Comparison of ENCODE assay signal across 11 cellular contexts in the genomic region with DNA sequence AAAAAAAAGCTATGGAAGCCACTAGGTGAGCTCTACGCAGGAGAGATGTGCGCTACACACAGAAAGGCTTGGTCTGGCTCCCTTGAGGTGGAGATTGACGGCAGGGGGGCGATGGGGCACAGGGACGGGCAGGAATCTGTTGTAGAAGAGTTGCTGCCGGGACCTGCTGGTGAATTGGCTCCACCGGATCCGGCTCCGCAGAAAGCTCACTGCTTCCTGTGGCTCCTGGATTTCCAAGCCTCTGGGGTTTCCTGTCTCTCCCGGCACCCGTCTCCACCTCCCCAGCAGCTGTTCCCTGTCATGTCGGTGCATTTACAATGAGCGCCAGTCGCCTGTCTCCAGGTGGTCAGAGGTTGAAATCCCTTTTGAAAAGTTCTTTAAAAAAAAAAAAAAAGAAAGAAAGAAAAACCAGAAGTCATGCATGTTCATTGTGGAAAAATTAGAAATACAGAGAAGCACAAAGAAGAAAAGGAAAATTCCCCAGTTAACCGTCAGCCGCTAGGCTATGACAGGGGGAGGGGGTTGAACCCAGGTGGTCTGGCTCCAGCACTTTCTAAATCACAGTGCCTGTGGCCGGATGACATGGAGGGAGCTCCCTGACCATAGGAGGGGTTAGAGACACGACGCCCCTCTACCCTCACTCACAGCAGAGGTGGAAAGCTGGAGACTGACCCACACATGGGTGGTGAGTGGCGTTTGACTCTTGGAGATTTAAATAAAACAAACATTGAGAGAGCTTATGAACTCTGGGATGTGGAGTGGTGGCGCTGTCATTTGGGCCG. TPM values are rescaled to one million over a fixed set of nuclear protein-coding genes. Genes with fewer than 3 reads are reported as not detected.
DNase-seq lines count a peak whose midpoint lies in the region; ATAC-seq, FAIRE-seq and TF ChIP-seq lines count a peak whose summit lies in the region.
"Had no signal": no experiment of that assay in that cellular context is flagged by ENCODE, and none has a peak within 500 bp of the region (broad histone marks: within the 10 kb centered on the region; RNA-seq: fewer than 3 reads in every experiment).

No MANE protein-coding gene starts in this region.

- H3K9me3 ChIP-seq in keratinocyte (ENCODE audit: control insufficient read depth, low read depth, low read length) (no peaks in the 10 kb centered on the region), GM23248 (ENCODE audit: low read depth) (no peaks in the 10 kb centered on the region)

- H3K4me2 ChIP-seq in keratinocyte (ENCODE audit: control insufficient read depth, extremely low read depth, insufficient read depth, low read depth, low read length) (peak overlapping the region; percentile 7), GM23248 (ENCODE audit: unreplicated experiment) (no peak overlapping the region)

- H3K4me1 ChIP-seq in keratinocyte (ENCODE audit: control insufficient read depth, extremely low read depth, insufficient read depth, low read length) (peaks cover 4% of the 10 kb centered on the region), GM23248 (ENCODE audit: insufficient read depth) (no peaks in the 10 kb centered on the region)

- no peaks in the 10 kb centered on the region for H3K9me2 ChIP-seq in GM23248 (ENCODE audit: insufficient read depth)

- peaks cover 22% of the 10 kb centered on the region for H3K27me3 Mint-ChIP-seq in activated naive CD4-positive, alpha-beta T cell treated with anti-CD3 and anti-CD28 coated beads for 36 hours (ENCODE audit: low read depth)
- H3K27me3 Mint-ChIP-seq in natural killer cell treated with Interleukin-12 subunit alpha and Interleukin-12 subunit beta and Interleukin-15 and Interleukin-18, amount 100 ng/mL, for 72 hours: peaks cover 13 to 17% of the 10 kb centered on the region in 2 donors

- H3K27ac ChIP-seq in keratinocyte (ENCODE audit: control insufficient read depth, insufficient read depth, low read length) (no peak overlapping the region), substantia nigra (ENCODE audit: low read depth, low read length, poor library complexity, severe bottlenecking) (peak overlapping the region; percentile 40), GM23248 (no peak overlapping the region)

- no peaks in the 10 kb centered on the region for H3K79me2 ChIP-seq in keratinocyte (ENCODE audit: control insufficient read depth, insufficient read depth, low read length)
- no peaks in the 10 kb centered on the region for H3K79me2 ChIP-seq in GM23248 (ENCODE audit: insufficient read depth)

- in situ Hi-C loops in GM23248 (cut with MboI): no loop called here

- WGBS in GM23248 (ENCODE audit: low coverage in 1 of 2, low lambda C conversion rate in 2 of 2, missing lambda C conversion rate in 2 of 2), 2 experiments: 32 to 36% methylated on average over 22 of the region's 22 CpGs

- H3K36me3 ChIP-seq in keratinocyte (ENCODE audit: control insufficient read depth in 2 of 2, extremely low read depth in 1 of 2, insufficient read depth in 2 of 2, low read length in 2 of 2): no peaks in the 10 kb centered on the region
- H3K36me3 ChIP-seq in GM23248 (ENCODE audit: low read depth): no peaks in the 10 kb centered on the region

- dilution Hi-C loops in keratinocyte (cut with MboI; ENCODE audit: extremely low pct_ligation_motif_present, low sequenced_read_pairs): no loop called here

- no peak for ATAC-seq in natural killer cell treated with Interleukin-12 subunit alpha and Interleukin-12 subunit beta and Interleukin-15 and Interleukin-18, amount 100 ng/mL, for 72 hours
- no peak for ATAC-seq in GM19395 (IDR thresholded peaks at IDR 0.05; ENCODE audit: unreplicated experiment)

- CTCF ChIA-PET in activated naive CD4-positive, alpha-beta T cell treated with anti-CD3 and anti-CD28 coated beads for 36 hours (lab: Charles Lee): interaction anchor here (0.7 to 1.2 kb wide), 2 partner anchors 75 to 137 kb away, joined by 3 read pairs; no protein-coding TSS in a partner anchor

- no peak overlapping the region for H3K27ac Mint-ChIP-seq in activated naive CD4-positive, alpha-beta T cell treated with anti-CD3 and anti-CD28 coated beads for 36 hours
- no peak overlapping the region for H3K27ac Mint-ChIP-seq in natural killer cell treated with Interleukin-12 subunit alpha and Interleukin-12 subunit beta and Interleukin-15 and Interleukin-18, amount 100 ng/mL, for 72 hours
- H3K27ac Mint-ChIP-seq: activated T-helper 1 cell treated with anti-CD3 and anti-CD28 coated beads, Interleukin-12 subunit alpha, Interleukin-12 subunit beta, Interleukin-2, Interleukin-4 antibody, amounts not matched to agents 30 ng/mL and 10 ng/mL and 1 ng/mL, durations not matched to agents 14 hours and 24 hours and 36 hours; B cell; T-helper 1 cell treated with Interleukin-12 subunit alpha and Interleukin-12 subunit beta and Interleukin-4 antibody, amounts not matched to agents 30 μg/mL and 1 μg/mL, for 36 hours had no signal

- H4K20me1 ChIP-seq in keratinocyte (ENCODE audit: control insufficient read depth, extremely low read depth, insufficient read depth, low read length): peaks cover 3% of the 10 kb centered on the region
- no peaks in the 10 kb centered on the region for H4K20me1 ChIP-seq in GM23248 (ENCODE audit: insufficient read depth)

- peak; percentile 3 for DNase-seq in activated naive CD4-positive, alpha-beta T cell treated with anti-CD3 and anti-CD28 coated beads for 36 hours
- DNase-seq in activated naive CD4-positive, alpha-beta T cell (lab: John Stamatoyannopoulos, UW): no peak
- peak; percentile 30 for DNase-seq in RPMI7951 (ENCODE audit: low read depth)
- DNase-seq in keratinocyte (ENCODE audit: low read depth, low spot score): no peak
- no peak for DNase-seq in substantia nigra (lab: John Stamatoyannopoulos, UW)
- DNase-seq in natural killer cell treated with Interleukin-12 subunit alpha and Interleukin-12 subunit beta and Interleukin-15 and Interleukin-18, amount 100 ng/mL, for 72 hours (ENCODE audit: low spot score): no peak
- DNase-seq in GM23248: no peak

- no peak for FAIRE-seq in keratinocyte (lab: Jason Lieb, UNC)

- no peaks in the 10 kb centered on the region for H3K36me3 Mint-ChIP-seq in activated naive CD4-positive, alpha-beta T cell treated with anti-CD3 and anti-CD28 coated beads for 36 hours (ENCODE audit: low read depth)
- no peaks in the 10 kb centered on the region for H3K36me3 Mint-ChIP-seq in natural killer cell treated with Interleukin-12 subunit alpha and Interleukin-12 subunit beta and Interleukin-15 and Interleukin-18, amount 100 ng/mL, for 72 hours

- no peaks in the 10 kb centered on the region for H3K4me1 Mint-ChIP-seq in activated naive CD4-positive, alpha-beta T cell treated with anti-CD3 and anti-CD28 coated beads for 36 hours (ENCODE audit: low read depth)
- no peaks in the 10 kb centered on the region for H3K4me1 Mint-ChIP-seq in natural killer cell treated with Interleukin-12 subunit alpha and Interleukin-12 subunit beta and Interleukin-15 and Interleukin-18, amount 100 ng/mL, for 72 hours (ENCODE audit: low read depth in 2 of 2)
- H3K4me1 Mint-ChIP-seq: B cell had no signal

- no peak overlapping the region for H3K9ac ChIP-seq in keratinocyte (ENCODE audit: control insufficient read depth, extremely low read depth, insufficient read depth, low read length)
- no peak overlapping the region for H3K9ac ChIP-seq in GM23248

- intact Hi-C loops in activated naive CD4-positive, alpha-beta T cell treated with anti-CD3 and anti-CD28 coated beads for 36 hours (cut with micrococcal nuclease): no loop called here

- no peaks in the 10 kb centered on the region for H3K9me3 Mint-ChIP-seq in activated naive CD4-positive, alpha-beta T cell treated with anti-CD3 and anti-CD28 coated beads for 36 hours
- no peaks in the 10 kb centered on the region for H3K9me3 Mint-ChIP-seq in natural killer cell treated with Interleukin-12 subunit alpha and Interleukin-12 subunit beta and Interleukin-15 and Interleukin-18, amount 100 ng/mL, for 72 hours
- H3K9me3 Mint-ChIP-seq: activated T-helper 1 cell treated with anti-CD3 and anti-CD28 coated beads, Interleukin-12 subunit alpha, Interleukin-12 subunit beta, Interleukin-2, Interleukin-4 antibody, amounts not matched to agents 30 ng/mL and 10 ng/mL and 1 ng/mL, durations not matched to agents 14 hours and 24 hours and 36 hours; T-helper 1 cell treated with Interleukin-12 subunit alpha and Interleukin-12 subunit beta and Interleukin-4 antibody, amounts not matched to agents 30 μg/mL and 1 μg/mL, for 36 hours had no signal

- H3K4me3 Mint-ChIP-seq in activated naive CD4-positive, alpha-beta T cell treated with anti-CD3 and anti-CD28 coated beads for 36 hours: no peak overlapping the region
- H3K4me3 Mint-ChIP-seq in natural killer cell treated with Interleukin-12 subunit alpha and Interleukin-12 subunit beta and Interleukin-15 and Interleukin-18, amount 100 ng/mL, for 72 hours: no peak overlapping the region
- H3K4me3 Mint-ChIP-seq: activated T-helper 1 cell treated with anti-CD3 and anti-CD28 coated beads, Interleukin-12 subunit alpha, Interleukin-12 subunit beta, Interleukin-2, Interleukin-4 antibody, amounts not matched to agents 30 ng/mL and 10 ng/mL and 1 ng/mL, durations not matched to agents 14 hours and 24 hours and 36 hours; B cell; T-helper 1 cell treated with Interleukin-12 subunit alpha and Interleukin-12 subunit beta and Interleukin-4 antibody, amounts not matched to agents 30 μg/mL and 1 μg/mL, for 36 hours had no signal

- H2AFZ ChIP-seq in keratinocyte (ENCODE audit: control insufficient read depth, low read length) (no peak overlapping the region), GM23248 (no peak overlapping the region)

- H3K4me3 ChIP-seq in keratinocyte (ENCODE audit: control insufficient read depth in 2 of 3, extremely low read depth in 1 of 3, insufficient read depth in 2 of 3, low read depth in 1 of 3, low read length in 3 of 3) (no peak overlapping the region), GM23248 (no peak overlapping the region)

- no peaks in the 10 kb centered on the region for H3F3A ChIP-seq in GM23248 (ENCODE audit: insufficient read depth)

- H3K27me3 ChIP-seq in keratinocyte (ENCODE audit: control insufficient read depth, extremely low read depth, insufficient read depth, low read length): no peaks in the 10 kb centered on the region
- H3K27me3 ChIP-seq in GM23248 (replicated peaks; ENCODE audit: insufficient read depth): peaks cover 24% of the 10 kb centered on the region

- TF ChIP-seq CTCF in keratinocyte (optimal IDR thresholded peaks at IDR 0.05 in 1 of 3, IDR thresholded peaks at IDR 0.05 in 1 of 3, conservative IDR thresholded peaks at IDR 0.05 in 1 of 3; ENCODE audit: extremely low read depth in 1 of 3, insufficient read depth in 2 of 3, low read length in 3 of 3): no peak

- no peaks in the 10 kb centered on the region for H3K9me1 ChIP-seq in keratinocyte (ENCODE audit: control insufficient read depth, extremely low read depth, insufficient read depth, low read length)

RNA-seq across cellular contexts. Expression of gene FAM222A, which starts 20.8 kb away (rescaled TPM):
- total RNA-seq in activated naive CD4-positive, alpha-beta T cell treated with anti-CD3 and anti-CD28 coated beads for 36 hours: under 1 TPM; 0.20 to 0.38 TPM
- 0.24 and 0.39 TPM in 2 replicates for total RNA-seq in RPMI7951 (2014; rRNA removed; shearing (Covaris generic))
- polyA plus RNA-seq in keratinocyte (0.05 to 0.24 TPM (median 0.06 TPM) in 3 replicates), GM23248 (2016; fragmentation: Nextera tagmentation; extraction: Ambion mirVana) (not detected in 2 replicates)
- polyA plus RNA-seq in keratinocyte (2011; ENCODE audit: low read depth): not detected
- 0.05 and 0.09 TPM in 2 replicates for polyA plus RNA-seq in keratinocyte (2011; cell fraction: cytosol; rRNA removed)
- polyA plus RNA-seq in keratinocyte (2011; cell fraction: nucleus; rRNA removed): 0.08 and 0.12 TPM in 2 replicates
- 0.19 and 0.23 TPM in 2 replicates for polyA plus RNA-seq in keratinocyte (2012; ENCODE audit: low replicate concordance)
- polyA minus RNA-seq in keratinocyte: 0.16 to 0.56 TPM (median 0.26 TPM) in 3 replicates
- not detected for polyA minus RNA-seq in keratinocyte (2011; cell fraction: cytosol; rRNA and poly(A)+ RNA removed)
- 0.21 and 0.39 TPM in 2 replicates for polyA minus RNA-seq in keratinocyte (2011; cell fraction: nucleus; rRNA and poly(A)+ RNA removed)
- total RNA-seq in natural killer cell treated with Interleukin-12 subunit alpha and Interleukin-12 subunit beta and Interleukin-15 and Interleukin-18, amount 100 ng/mL, for 72 hours: 1 to 10 TPM; 1.2 to 1.8 TPM
- 0.89 and 0.97 TPM in 2 replicates for total RNA-seq in GM23248 (2014; rRNA removed; shearing (Covaris generic))

Comparison
In these comparisons a context has a peak if more than half of its experiments do, and no peak if none do; other contexts are left out.
1. DNase-seq: peak in activated naive CD4-positive, alpha-beta T cell treated with anti-CD3 and anti-CD28 coated beads for 36 hours (single experiment) and RPMI7951 (single experiment); none in activated naive CD4-positive, alpha-beta T cell (0 of 4), keratinocyte (single experiment), substantia nigra (0 of 49), natural killer cell treated with Interleukin-12 subunit alpha and Interleukin-12 subunit beta and Interleukin-15 and Interleukin-18, amount 100 ng/mL, for 72 hours (single experiment) and GM23248 (single experiment).